In the genomic region with DNA sequence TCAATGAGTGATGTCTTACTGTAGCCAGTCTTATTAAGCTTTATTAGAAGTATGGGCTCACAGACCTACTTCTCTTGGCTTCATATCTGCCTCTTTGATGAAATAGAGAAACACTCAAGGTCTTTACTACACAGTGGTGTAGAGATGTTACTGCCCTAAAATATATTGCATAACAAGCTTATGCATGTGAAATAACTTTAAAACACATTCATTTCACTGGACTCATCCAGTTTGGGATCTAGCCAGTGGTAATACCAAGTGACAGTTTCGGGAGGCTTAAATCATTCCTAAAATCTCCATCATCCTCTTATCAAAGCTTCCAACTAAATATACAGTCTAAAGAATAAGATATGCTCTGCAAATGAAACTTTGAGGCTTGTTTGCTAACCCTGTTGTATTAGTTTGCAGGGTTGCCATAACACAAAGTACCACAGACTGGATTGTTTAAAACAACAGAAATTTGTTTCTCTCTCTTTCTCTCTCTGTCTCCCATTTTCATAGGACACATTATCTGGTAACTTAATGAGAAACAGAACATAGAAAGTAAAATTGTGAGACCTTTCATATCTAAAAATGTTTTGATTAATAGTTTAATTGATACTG, we compare ENCODE assay signal across 22 cellular contexts. TPM values are rescaled to one million over a fixed set of nuclear protein-coding genes. Genes with fewer than 3 reads are reported as not detected.
DNase-seq lines count a peak whose midpoint lies in the region; ATAC-seq, FAIRE-seq and TF ChIP-seq lines count a peak whose summit lies in the region.
"Had no signal": no experiment of that assay in that cellular context is flagged by ENCODE, and none has a peak within 500 bp of the region (broad histone marks: within the 10 kb centered on the region; RNA-seq: fewer than 3 reads in every experiment).

No MANE protein-coding gene starts in this region.

- H3K36me3 ChIP-seq in vagina, result no peaks in the 10 kb centered on the region
- H3K36me3 ChIP-seq: right lobe of liver, SJSA1 had no signal

- TF ChIP-seq CTCF in fibroblast of pulmonary artery (IDR thresholded peaks at IDR 0.05; ENCODE audit: low read length, missing control alignments), result no peak
- TF ChIP-seq CTCF in GM13977 (IDR thresholded peaks at IDR 0.05; ENCODE audit: extremely low read depth, insufficient read depth, missing control alignments), result no peak
- no peak for TF ChIP-seq CTCF in vagina (IDR thresholded peaks at IDR 0.05)

- peak; percentile 98 for FAIRE-seq in A204.1 (lab: Jason Lieb, UNC)

- no peaks in the 10 kb centered on the region for H3K9me3 ChIP-seq in vagina
- H3K9me3 ChIP-seq: right lobe of liver, SJSA1 had no signal

- DNase-seq in GM04503 (ENCODE audit: low read depth) (peak; percentile 78), amniotic epithelial cell (ENCODE audit: low read depth) (peak; percentile 95), fibroblast of pulmonary artery (ENCODE audit: low read depth) (peak; percentile 52), DMS153 treated with DMSO at 0.1 percent for 48 hours (lab: John Stamatoyannopoulos, UW; ENCODE audit: unreplicated experiment) (no peak), GM13977 (ENCODE audit: low spot score) (no peak), vagina (ENCODE audit: extremely low spot score in 2 of 2) (no peak), left colon (no peak)
- DNase-seq: activated CD4-positive, alpha-beta T cell treated with anti-CD3 and anti-CD28 coated beads, Interleukin-2, amount 50 U/mL, for 4 hours; activated gamma-delta T cell treated with Interleukin-2 at 50 U/mL for 16 hours; amniotic stem cell; CD4-positive, alpha-beta T cell; left cardiac atrium; midbrain; MV-4-11; NCI-H187; NCI-H2227 treated with DMSO at 0.1 percent for 48 hours; NK-92 treated with Interleukin-12 subunit alpha and Interleukin-12 subunit beta, amount 100 ng/mL, for 24 hours; right lobe of liver; T-helper 2 cell had no signal

- intact Hi-C loops in vagina (cut with DNase I) (no loop called here), left colon (cut with DNase I, micrococcal nuclease) (no loop called here)

- H3K27ac ChIP-seq in vagina, result no peak overlapping the region
- H3K27ac ChIP-seq: right lobe of liver, SJSA1 had no signal

- H3K4me1 ChIP-seq in vagina, result no peaks in the 10 kb centered on the region
- H3K4me1 ChIP-seq: right lobe of liver, SJSA1 had no signal

- ATAC-seq in left colon, result no peak
- ATAC-seq: left cardiac atrium, Panc1, right lobe of liver had no signal

- no peak for TF ChIP-seq POLR2A in vagina (IDR thresholded peaks at IDR 0.05)

- H3K4me3 ChIP-seq in fibroblast of pulmonary artery (replicated peaks; ENCODE audit: low read depth, low read length), result no peak overlapping the region
- H3K4me3 ChIP-seq in vagina, result no peak overlapping the region
- H3K4me3 ChIP-seq: right lobe of liver, SJSA1 had no signal

- in situ Hi-C loops in GM13977 (cut with MboI; ENCODE audit: low pct_unique_long_range_greater_than_20kb, low sequenced_read_pairs, unreplicated experiment), result no loop called here

- H3K27me3 ChIP-seq in vagina, result no peaks in the 10 kb centered on the region
- H3K27me3 ChIP-seq: right lobe of liver, SJSA1 had no signal

RNA-seq across cellular contexts. Expression of gene THSD1, which starts 52.8 kb away (rescaled TPM):
- total RNA-seq in vagina (6.4 TPM), left colon (1 to 10 TPM; 1.2 TPM)

Comparison
In these comparisons a context has a peak if more than half of its experiments do, and no peak if none do; other contexts are left out.
1. DNase-seq: peak in GM04503 (single experiment), amniotic epithelial cell (single experiment) and fibroblast of pulmonary artery (single experiment); none in DMS153 treated with DMSO at 0.1 percent for 48 hours (single experiment), GM13977 (single experiment), vagina (0 of 2) and left colon (0 of 2).